In the genomic region with DNA sequence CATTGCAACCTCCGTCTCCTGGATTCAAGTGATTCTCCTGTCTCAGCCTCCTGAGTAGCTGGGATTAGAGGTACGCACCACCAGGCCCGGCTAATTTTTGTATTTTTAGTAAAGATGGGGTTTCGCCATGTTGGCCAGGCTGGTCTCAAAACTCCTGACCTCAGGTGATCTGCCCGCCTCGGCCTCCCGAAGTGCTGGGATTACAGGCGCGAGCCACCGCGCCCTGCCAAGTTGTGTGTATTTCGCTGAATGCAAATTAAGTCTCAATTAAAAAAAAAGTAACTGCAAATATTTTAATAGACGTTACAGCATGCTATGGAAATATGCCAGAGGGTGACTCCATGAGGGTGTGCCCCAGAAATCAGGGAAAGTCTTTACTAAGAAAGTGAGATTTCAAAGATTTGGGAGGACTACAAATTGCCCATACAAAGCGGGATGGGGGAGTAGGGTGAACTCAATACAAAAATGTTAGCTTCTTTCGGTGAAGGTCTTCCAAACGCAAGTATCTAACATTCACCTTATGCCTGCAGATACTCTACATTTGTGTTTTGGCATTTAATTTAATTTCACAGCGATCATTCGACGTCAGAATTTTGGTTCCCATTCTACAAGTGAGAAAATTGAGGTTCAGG, we compare ENCODE assay signal across 8 cellular contexts.
DNase-seq lines count a peak whose midpoint lies in the region; ATAC-seq and TF ChIP-seq lines count a peak whose summit lies in the region.

No MANE protein-coding gene starts in this region.

- peak overlapping the region; percentile 61 to 72 (median 66) for H3K9ac ChIP-seq in skeletal muscle tissue (ENCODE audit: low read depth in 1 of 3, low read length in 3 of 3)

- TF ChIP-seq CTCF in WERI-Rb-1 (IDR thresholded peaks at IDR 0.05; ENCODE audit: low read depth, low read length) (no peak), glutamatergic neuron (IDR thresholded peaks at IDR 0.05; ENCODE audit: partially characterized antibody, unreplicated experiment) (no peak)

- no peak for ATAC-seq in HG03045 (IDR thresholded peaks at IDR 0.05; ENCODE audit: unreplicated experiment)

- peaks cover 7% of the 10 kb centered on the region for H3K9me3 Mint-ChIP-seq in glutamatergic neuron (ENCODE audit: unreplicated experiment)

- peaks cover 4% of the 10 kb centered on the region for H3K27me3 Mint-ChIP-seq in glutamatergic neuron (ENCODE audit: unreplicated experiment)

- H3K4me3 ChIP-seq in H7 (ENCODE audit: insufficient read depth, low read depth, low read length) (peak overlapping the region; percentile 47), WERI-Rb-1 (ENCODE audit: low read depth, low read length) (peak overlapping the region; percentile 67), skeletal muscle tissue (ENCODE audit: low read length in 3 of 3) (peak overlapping the region in 2 of 3 donors; percentile 63 to 67)

- H3K27ac Mint-ChIP-seq in glutamatergic neuron (ENCODE audit: unreplicated experiment): peak overlapping the region; percentile 94

- H3K27ac ChIP-seq in WERI-Rb-1 (peak overlapping the region; percentile 93), skeletal muscle tissue (ENCODE audit: low read depth, low read length) (no peak overlapping the region)

- H3K4me1 ChIP-seq in skeletal muscle tissue (ENCODE audit: control insufficient read depth in 3 of 3, insufficient read depth in 3 of 3, low read length in 3 of 3): peaks cover 0 to 5% (median 2%) of the 10 kb centered on the region in 3 donors

- DNase-seq in H7: no peak
- no peak for DNase-seq in WERI-Rb-1
- DNase-seq in glutamatergic neuron: no peak
- DNase-seq in hippocampal formation (lab: John Stamatoyannopoulos, UW): no peak
- no peak for DNase-seq in SIG-M5 treated with dmso at 0.1 percent for 504 hours (lab: John Stamatoyannopoulos, UW; ENCODE audit: unreplicated experiment)
- no peak for DNase-seq in HCEC 1CT

- H3K36me3 Mint-ChIP-seq in glutamatergic neuron (ENCODE audit: unreplicated experiment): no peaks in the 10 kb centered on the region

- H3K27me3 ChIP-seq in H7 (ENCODE audit: control insufficient read depth, insufficient read depth, low read length) (no peaks in the 10 kb centered on the region), WERI-Rb-1 (ENCODE audit: insufficient read depth, low read depth, severe bottlenecking) (no peaks in the 10 kb centered on the region), skeletal muscle tissue (ENCODE audit: control insufficient read depth in 3 of 3, insufficient read depth in 3 of 3, low read length in 3 of 3) (no peaks in the 10 kb centered on the region)

- peaks cover 4% of the 10 kb centered on the region for H3K4me1 Mint-ChIP-seq in glutamatergic neuron (ENCODE audit: low read depth, unreplicated experiment)

- H3K9me3 ChIP-seq in WERI-Rb-1 (ENCODE audit: severe bottlenecking) (no peaks in the 10 kb centered on the region), skeletal muscle tissue (ENCODE audit: control insufficient read depth in 3 of 3, low read length in 3 of 3) (no peaks in the 10 kb centered on the region)

- peak overlapping the region; percentile 75 for H3K4me3 Mint-ChIP-seq in glutamatergic neuron (ENCODE audit: unreplicated experiment)

- no peaks in the 10 kb centered on the region for H3K36me3 ChIP-seq in H7 (replicated peaks; ENCODE audit: control insufficient read depth, insufficient read depth, low read length)
- no peaks in the 10 kb centered on the region for H3K36me3 ChIP-seq in WERI-Rb-1
- H3K36me3 ChIP-seq in skeletal muscle tissue (ENCODE audit: control insufficient read depth in 3 of 3, insufficient read depth in 3 of 3, low read length in 3 of 3): no peaks in the 10 kb centered on the region
